In genomic region chr15:81950841-81951414, GRCh38 we compare ENCODE assay signal across 17 cellular contexts.
DNase-seq lines count a peak whose midpoint lies in the region; ATAC-seq, FAIRE-seq and TF ChIP-seq lines count a peak whose summit lies in the region.
"Had no signal": no experiment of that assay in that cellular context is flagged by ENCODE, and none has a peak within 500 bp of the region (broad histone marks: within the 10 kb centered on the region; RNA-seq: fewer than 3 reads in every experiment).

No MANE protein-coding gene starts in this region.

- ATAC-seq in HG03135 (IDR thresholded peaks at IDR 0.05; ENCODE audit: unreplicated experiment) (no peak), GM18511 (IDR thresholded peaks at IDR 0.05; ENCODE audit: unreplicated experiment) (no peak)
- no peak for ATAC-seq in stimulated activated memory B cell treated with anti-CD40 and anti-IgM and Interleukin-4, amounts not matched to agents 10 μg/mL and 1 μg/mL and 100 μg/mL, for 72 hours
- ATAC-seq: activated T-cell treated with anti-CD3 and anti-CD28 coated beads, Interleukin-2, amount 50 U/mL, for 4 hours; psoas muscle had no signal

- no peak overlapping the region for H3K56ac ChIP-seq in H1 (replicated peaks; ENCODE audit: insufficient read length, low read depth, low read length)

- no peak for TF ChIP-seq RAD21 in H1 (IDR thresholded peaks at IDR 0.05 in 1 of 2, conservative IDR thresholded peaks at IDR 0.05 in 1 of 2; ENCODE audit: low read depth in 2 of 2, low read length in 2 of 2)

- H4K8ac ChIP-seq in H1 (ENCODE audit: extremely low read depth, insufficient read depth, low read length) (no peak overlapping the region), trophoblast cell (ENCODE audit: low read depth, low read length) (no peak overlapping the region)

- no peak overlapping the region for H3K27ac Mint-ChIP-seq in stimulated activated memory B cell treated with anti-CD40 and anti-IgM and Interleukin-4, amounts not matched to agents 10 μg/mL and 1 μg/mL and 100 μg/mL, for 72 hours
- H3K27ac Mint-ChIP-seq: immature natural killer cell had no signal

- H3K79me1 ChIP-seq in H1 (ENCODE audit: low read depth, low read length) (no peaks in the 10 kb centered on the region), trophoblast cell (ENCODE audit: low read length) (no peaks in the 10 kb centered on the region)

- H3K23ac ChIP-seq in H1 (ENCODE audit: insufficient read length) (no peak overlapping the region), trophoblast cell (ENCODE audit: low read length) (peak overlapping the region; percentile 87)

- H3K27ac ChIP-seq in H1 (ENCODE audit: low read depth, low read length) (no peak overlapping the region), trophoblast cell (ENCODE audit: low read depth, low read length) (no peak overlapping the region)
- H3K27ac ChIP-seq: adrenal gland, psoas muscle, tibial nerve had no signal

- H4K5ac ChIP-seq in H1 (ENCODE audit: insufficient read length, low read depth, low read length), result no peak overlapping the region

- no peak overlapping the region for H3K4me3 Mint-ChIP-seq in stimulated activated memory B cell treated with anti-CD40 and anti-IgM and Interleukin-4, amounts not matched to agents 10 μg/mL and 1 μg/mL and 100 μg/mL, for 72 hours
- H3K4me3 Mint-ChIP-seq: activated T-cell treated with anti-CD3 and anti-CD28 coated beads, Interleukin-2, amount 50 U/mL, for 4 hours; immature natural killer cell had no signal

- POLR2A ChIA-PET in H1 (lab: Charles Lee; ENCODE audit: partially characterized antibody), result no interaction called here

- H3K18ac ChIP-seq in H1 (ENCODE audit: extremely low read depth, low read length) (no peak overlapping the region), trophoblast cell (ENCODE audit: low read length) (no peak overlapping the region)

- H3K9me3 ChIP-seq in H1 (ENCODE audit: insufficient read depth in 2 of 2, low read depth in 1 of 2, low read length in 1 of 2) (no peaks in the 10 kb centered on the region), trophoblast cell (ENCODE audit: insufficient read depth, low read depth, low read length) (no peaks in the 10 kb centered on the region)
- H3K9me3 ChIP-seq: adrenal gland, psoas muscle, tibial nerve had no signal

- no peaks in the 10 kb centered on the region for H3K79me2 ChIP-seq in H1 (ENCODE audit: control insufficient read depth in 1 of 2, insufficient read depth in 2 of 2, low read length in 2 of 2)
- H3K79me2 ChIP-seq in trophoblast cell (ENCODE audit: control insufficient read depth, insufficient read depth, low read length, poor library complexity), result no peaks in the 10 kb centered on the region

- no peak overlapping the region for H3K4ac ChIP-seq in H1 (replicated peaks; ENCODE audit: insufficient read length, low read depth, low read length)
- no peak overlapping the region for H3K4ac ChIP-seq in trophoblast cell (ENCODE audit: low read depth, low read length)

- no peaks in the 10 kb centered on the region for H4K20me1 ChIP-seq in H1 (replicated peaks in 1 of 2; ENCODE audit: control insufficient read depth in 1 of 2, insufficient read depth in 2 of 2, low read length in 2 of 2)

- H3K4me3 ChIP-seq in H1 (ENCODE audit: extremely low read depth in 1 of 4, insufficient read depth in 2 of 4, low read depth in 3 of 4, low read length in 4 of 4) (no peak overlapping the region), trophoblast cell (ENCODE audit: low read depth, low read length) (no peak overlapping the region)
- H3K4me3 ChIP-seq: adrenal gland, psoas muscle, tibial nerve had no signal

- peaks cover 25% of the 10 kb centered on the region for H3K27me3 Mint-ChIP-seq in stimulated activated memory B cell treated with anti-CD40 and anti-IgM and Interleukin-4, amounts not matched to agents 10 μg/mL and 1 μg/mL and 100 μg/mL, for 72 hours

- H3K36me3 Mint-ChIP-seq in stimulated activated memory B cell treated with anti-CD40 and anti-IgM and Interleukin-4, amounts not matched to agents 10 μg/mL and 1 μg/mL and 100 μg/mL, for 72 hours, result no peaks in the 10 kb centered on the region
- H3K36me3 Mint-ChIP-seq: immature natural killer cell had no signal

- H3K36me3 ChIP-seq in H1 (ENCODE audit: control insufficient read depth in 2 of 4, insufficient read depth in 4 of 4, low read length in 3 of 4) (no peaks in the 10 kb centered on the region), trophoblast cell (ENCODE audit: control insufficient read depth in 1 of 2, insufficient read depth in 2 of 2, low read length in 2 of 2) (no peaks in the 10 kb centered on the region)
- H3K36me3 ChIP-seq: adrenal gland, tibial nerve had no signal

- H2BK12ac ChIP-seq in H1 (ENCODE audit: low read depth, low read length) (no peak overlapping the region), trophoblast cell (ENCODE audit: low read length) (no peak overlapping the region)

- peak; percentile 28 for DNase-seq in NCI-H510A treated with DMSO at 0.1 percent for 48 hours (lab: John Stamatoyannopoulos, UW)
- no peak for DNase-seq in NCI-H510A (lab: John Stamatoyannopoulos, UW)
- DNase-seq in NCI-H82 (lab: John Stamatoyannopoulos, UW), result peak; percentile 81
- no peak for DNase-seq in H1 (ENCODE audit: low read depth in 1 of 2, low spot score in 2 of 2)
- DNase-seq in trophoblast cell, result peak in 1 of 2 donors; percentile 9
- DNase-seq: activated CD4-positive, alpha-beta T cell treated with anti-CD3 and anti-CD28 coated beads for 4 hours; activated T-cell treated with anti-CD3 and anti-CD28 coated beads, Interleukin-2, amount 50 U/mL, for 4 hours; adrenal gland; dermis blood vessel endothelial cell; immature natural killer cell; NCI-H1105 treated with DMSO at 0.1 percent for 48 hours; psoas muscle had no signal

- WGBS in H1 (ENCODE audit: extremely low coverage in 1 of 2, insufficient coverage in 1 of 2, insufficient read length in 1 of 2, insufficient replicate concordance in 2 of 2, low coverage in 1 of 2, low lambda C conversion rate in 2 of 2, missing lambda C conversion rate in 1 of 2), 2 experiments, result 84% methylated on average over 7 of the region's 7 CpGs; no CpG with 5 or more reads in 1 of the 2 experiments
- no CpG with 5 or more reads among the region's 7 CpGs for WGBS in trophoblast cell (ENCODE audit: extremely low coverage, insufficient coverage, insufficient read length)

- no peaks in the 10 kb centered on the region for H3K4me1 ChIP-seq in H1 (replicated peaks in 1 of 4; ENCODE audit: control insufficient read depth in 3 of 4, insufficient read depth in 4 of 4, low read length in 3 of 4)
- H3K4me1 ChIP-seq in trophoblast cell (ENCODE audit: control insufficient read depth in 1 of 2, insufficient read depth in 2 of 2, low read length in 2 of 2), result no peaks in the 10 kb centered on the region
- H3K4me1 ChIP-seq: adrenal gland, psoas muscle, tibial nerve had no signal

- H3K14ac ChIP-seq in H1 (ENCODE audit: insufficient read length) (no peak overlapping the region), trophoblast cell (ENCODE audit: low read length) (no peak overlapping the region)

- H2BK5ac ChIP-seq in H1 (ENCODE audit: low read depth, low read length) (0 out of 2 replicates have a peak overlapping the region, but pooled peaks have one; percentile 15), trophoblast cell (ENCODE audit: low read depth, low read length, poor library complexity) (no peak overlapping the region)

- H2BK15ac ChIP-seq in H1 (ENCODE audit: low read length), result no peak overlapping the region

- H3K4me2 ChIP-seq in H1 (ENCODE audit: insufficient read depth in 1 of 2, low read depth in 2 of 2, low read length in 2 of 2), result no peak overlapping the region
- no peak overlapping the region for H3K4me2 ChIP-seq in trophoblast cell (ENCODE audit: low read length)

- H2AK5ac ChIP-seq in H1 (ENCODE audit: low read depth, low read length) (no peak overlapping the region), trophoblast cell (ENCODE audit: low read length) (no peak overlapping the region)

- H4K12ac ChIP-seq in trophoblast cell (ENCODE audit: low read depth, low read length), result no peak overlapping the region

- no peaks in the 10 kb centered on the region for H3K4me1 Mint-ChIP-seq in stimulated activated memory B cell treated with anti-CD40 and anti-IgM and Interleukin-4, amounts not matched to agents 10 μg/mL and 1 μg/mL and 100 μg/mL, for 72 hours
- H3K4me1 Mint-ChIP-seq: immature natural killer cell had no signal

- no peak for TF ChIP-seq EP300 in H1 (IDR thresholded peaks at IDR 0.05; ENCODE audit: borderline replicate concordance in 1 of 2, low read depth in 2 of 2, low read length in 2 of 2)

- TF ChIP-seq POLR2A in H1 (IDR thresholded peaks at IDR 0.05; ENCODE audit: control extremely low read depth in 1 of 2, low read depth in 2 of 2, low read length in 2 of 2), result no peak

- H3K9me3 Mint-ChIP-seq in stimulated activated memory B cell treated with anti-CD40 and anti-IgM and Interleukin-4, amounts not matched to agents 10 μg/mL and 1 μg/mL and 100 μg/mL, for 72 hours, result no peaks in the 10 kb centered on the region
- H3K9me3 Mint-ChIP-seq: activated T-cell treated with anti-CD3 and anti-CD28 coated beads, Interleukin-2, amount 50 U/mL, for 4 hours had no signal

- no peaks in the 10 kb centered on the region; a peak in 1 of 7 replicates for H3K27me3 ChIP-seq in H1 (replicated peaks in 1 of 4; ENCODE audit: control insufficient read depth in 3 of 4, extremely low read depth in 1 of 4, insufficient read depth in 3 of 4, low read length in 3 of 4)
- no peaks in the 10 kb centered on the region for H3K27me3 ChIP-seq in trophoblast cell (ENCODE audit: insufficient read depth, low read length)
- H3K27me3 ChIP-seq: adrenal gland, tibial nerve had no signal

- H4K91ac ChIP-seq in H1 (replicated peaks; ENCODE audit: insufficient read length, low read length) (no peak overlapping the region), trophoblast cell (ENCODE audit: low read depth, low read length) (no peak overlapping the region)

- H3K9ac ChIP-seq in H1 (replicated peaks in 1 of 4; ENCODE audit: extremely low read depth in 1 of 4, low read depth in 3 of 4, low read length in 3 of 4) (no peak overlapping the region), trophoblast cell (ENCODE audit: low read length) (no peak overlapping the region)

- H2AFZ ChIP-seq in H1 (ENCODE audit: low read length), result no peak overlapping the region
- H2AFZ ChIP-seq in trophoblast cell (ENCODE audit: insufficient read depth, low read length, poor library complexity), result no peak overlapping the region

- no peak for TF ChIP-seq CTCF in H1 (IDR thresholded peaks at IDR 0.05; ENCODE audit: control extremely low read depth in 1 of 3, insufficient read depth in 1 of 3, low read depth in 1 of 3, low read length in 3 of 3)

- FAIRE-seq in H1 (lab: Jason Lieb, UNC), result no peak
- FAIRE-seq: A204.1 had no signal

- H2BK120ac ChIP-seq in H1 (replicated peaks; ENCODE audit: low read depth, low read length) (no peak overlapping the region), trophoblast cell (ENCODE audit: insufficient read depth, low read length, poor library complexity) (no peak overlapping the region)

- no peak overlapping the region for H2BK20ac ChIP-seq in H1 (ENCODE audit: low read length)

- CTCF ChIA-PET in H1 (lab: Charles Lee; ENCODE audit: partially characterized antibody), result interaction anchor here (3.6 kb wide), 1 partner anchor 11 kb away, joined by 20 read pairs; no protein-coding TSS in a partner anchor

- H3K23me2 ChIP-seq in H1 (ENCODE audit: low read depth, low read length), result no peaks in the 10 kb centered on the region; the same call in 1 of the 2 replicates

TF ChIP-seq in H1, 55 proteins besides CTCF, POLR2A, EP300 and RAD21 (continues in another document):
- no peak for TF ChIP-seq POLR2AphosphoS5 (IDR thresholded peaks at IDR 0.05; ENCODE audit: low read depth, low read length)
- TF ChIP-seq NRF1 (IDR thresholded peaks at IDR 0.05; ENCODE audit: low read depth, low read length), result no peak

Comparison
In these comparisons a context has a peak if more than half of its experiments do, and no peak if none do; other contexts are left out.
1. DNase-seq: peak in NCI-H510A treated with DMSO at 0.1 percent for 48 hours (single experiment) and NCI-H82 (single experiment); none in NCI-H510A (single experiment) and H1 (0 of 2).